Comparison of ENCODE assay signal across 2 cellular contexts in genomic region chr4:38987491-38987890, GRCh38.
TF ChIP-seq lines count a peak whose summit lies in the region.

No MANE protein-coding gene starts in this region.

TF ChIP-seq in GM12891, 5 proteins besides CTCF, POLR2A, EP300 and RAD21 (continued from another document):
- TF ChIP-seq TAF1 (IDR thresholded peaks at IDR 0.05; ENCODE audit: low read depth, low read length) (no peak), PAX5 (IDR thresholded peaks at IDR 0.05; ENCODE audit: insufficient read depth, low read length, severe bottlenecking) (no peak), POU2F2 (IDR thresholded peaks at IDR 0.05; ENCODE audit: low read depth, low read length) (no peak), SPI1 (IDR thresholded peaks at IDR 0.05; ENCODE audit: low read depth, low read length) (no peak)

TF ChIP-seq in HepG2, 621 proteins besides CTCF, POLR2A, EP300 and RAD21 (continued from another document):
- TF ChIP-seq MIXL1 (CRISPR knock-in tag; IDR thresholded peaks at IDR 0.05) (no peak), SNRNP70 (IDR thresholded peaks at IDR 0.05; ENCODE audit: low read depth, low read length) (no peak), ZBTB38 (CRISPR knock-in tag; IDR thresholded peaks at IDR 0.05) (no peak), HOXA3 (CRISPR knock-in tag; IDR thresholded peaks at IDR 0.05) (no peak), FOXA3 (CRISPR knock-in tag; IDR thresholded peaks at IDR 0.05) (no peak), HMGA1 (CRISPR knock-in tag; conservative IDR thresholded peaks at IDR 0.05) (no peak), BORCS8-MEF2B (CRISPR knock-in tag; IDR thresholded peaks at IDR 0.05) (no peak), ZNF788 (CRISPR knock-in tag; IDR thresholded peaks at IDR 0.05; ENCODE audit: borderline replicate concordance) (no peak), ZNF275 (CRISPR knock-in tag; IDR thresholded peaks at IDR 0.05; ENCODE audit: borderline replicate concordance) (no peak), E2F1 (CRISPR knock-in tag; IDR thresholded peaks at IDR 0.05) (no peak), RNF2 (conservative IDR thresholded peaks at IDR 0.05; ENCODE audit: low read depth) (no peak), ZNF703 (CRISPR knock-in tag; IDR thresholded peaks at IDR 0.05; ENCODE audit: borderline replicate concordance) (no peak)
- TF ChIP-seq, protein P1, sequence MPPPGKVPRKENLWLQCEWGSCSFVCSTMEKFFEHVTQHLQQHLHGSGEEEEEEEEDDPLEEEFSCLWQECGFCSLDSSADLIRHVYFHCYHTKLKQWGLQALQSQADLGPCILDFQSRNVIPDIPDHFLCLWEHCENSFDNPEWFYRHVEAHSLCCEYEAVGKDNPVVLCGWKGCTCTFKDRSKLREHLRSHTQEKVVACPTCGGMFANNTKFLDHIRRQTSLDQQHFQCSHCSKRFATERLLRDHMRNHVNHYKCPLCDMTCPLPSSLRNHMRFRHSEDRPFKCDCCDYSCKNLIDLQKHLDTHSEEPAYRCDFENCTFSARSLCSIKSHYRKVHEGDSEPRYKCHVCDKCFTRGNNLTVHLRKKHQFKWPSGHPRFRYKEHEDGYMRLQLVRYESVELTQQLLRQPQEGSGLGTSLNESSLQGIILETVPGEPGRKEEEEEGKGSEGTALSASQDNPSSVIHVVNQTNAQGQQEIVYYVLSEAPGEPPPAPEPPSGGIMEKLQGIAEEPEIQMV (CRISPR knock-in tag; IDR thresholded peaks at IDR 0.05; ENCODE audit: low read depth): no peak
TF ChIP-seq in HepG2: peak in this region for 0.
